In the genomic region with DNA sequence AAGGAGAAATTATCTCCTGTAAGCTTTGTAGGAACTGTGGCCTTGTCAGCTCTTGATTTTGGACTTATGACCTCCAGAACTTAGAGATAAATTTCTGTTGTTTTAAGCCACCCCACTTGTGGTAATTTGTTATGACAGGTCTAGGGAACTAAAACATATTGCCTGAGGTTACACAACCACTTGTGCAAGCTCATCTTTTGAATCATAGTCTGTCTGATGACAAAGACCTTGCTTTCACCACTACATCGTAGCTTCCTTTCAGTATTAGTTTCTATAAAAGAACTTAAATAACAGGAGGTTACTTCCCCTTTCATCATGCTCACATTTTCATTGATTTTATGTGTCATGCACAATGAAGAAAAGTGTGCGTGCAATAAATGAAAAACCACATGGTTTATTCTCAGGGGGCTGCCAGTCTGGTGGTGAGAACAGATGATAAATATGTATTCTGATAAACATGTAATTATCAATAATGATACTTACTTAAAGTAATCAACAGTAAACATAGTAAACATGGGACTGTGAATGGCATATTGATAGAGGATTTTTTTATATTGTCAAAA, we compare ENCODE assay signal across 11 cellular contexts.
DNase-seq lines count a peak whose midpoint lies in the region; ATAC-seq and TF ChIP-seq lines count a peak whose summit lies in the region.
"Had no signal": no experiment of that assay in that cellular context is flagged by ENCODE, and none has a peak within 500 bp of the region (broad histone marks: within the 10 kb centered on the region; RNA-seq: fewer than 3 reads in every experiment).

No MANE protein-coding gene starts in this region.

- peak; percentile 93 for ATAC-seq in GM21390 (IDR thresholded peaks at IDR 0.05; ENCODE audit: unreplicated experiment)
- ATAC-seq in HG03442 (IDR thresholded peaks at IDR 0.05; ENCODE audit: unreplicated experiment): peak; percentile 83
- ATAC-seq in T-helper 17 cell: no peak

- CTCF ChIA-PET in activated CD4-positive, alpha-beta memory T cell treated with anti-CD3 and anti-CD28 coated beads, Interleukin-2, amount 10 ng/mL, durations not matched to agents 7 days and 5 days (lab: Charles Lee): no interaction called here

- H3K27me3 Mint-ChIP-seq in T-helper 17 cell: no peaks in the 10 kb centered on the region
- no peaks in the 10 kb centered on the region for H3K27me3 Mint-ChIP-seq in activated CD4-positive, alpha-beta memory T cell treated with anti-CD3 and anti-CD28 coated beads, Interleukin-2, amount 10 ng/mL, durations not matched to agents 7 days and 5 days
- no peaks in the 10 kb centered on the region for H3K27me3 Mint-ChIP-seq in activated naive CD8-positive, alpha-beta T cell treated with anti-CD3 and anti-CD28 coated beads for 36 hours
- H3K27me3 Mint-ChIP-seq: IgD-negative memory B cell had no signal

- POLR2A ChIA-PET in activated CD4-positive, alpha-beta memory T cell treated with anti-CD3 and anti-CD28 coated beads, Interleukin-2, amount 10 ng/mL, durations not matched to agents 7 days and 5 days (lab: Charles Lee): no interaction called here

- no peaks in the 10 kb centered on the region for H3K36me3 Mint-ChIP-seq in T-helper 17 cell (ENCODE audit: low read depth)
- H3K36me3 Mint-ChIP-seq in activated CD4-positive, alpha-beta memory T cell treated with anti-CD3 and anti-CD28 coated beads, Interleukin-2, amount 10 ng/mL, durations not matched to agents 7 days and 5 days (ENCODE audit: low read depth): no peaks in the 10 kb centered on the region
- H3K36me3 Mint-ChIP-seq in activated naive CD8-positive, alpha-beta T cell treated with anti-CD3 and anti-CD28 coated beads for 36 hours: no peaks in the 10 kb centered on the region
- H3K36me3 Mint-ChIP-seq: IgD-negative memory B cell had no signal

- H3K4me3 ChIP-seq in cardiac fibroblast (replicated peaks in 1 of 2; ENCODE audit: low read depth in 2 of 2, low read length in 2 of 2): no peak overlapping the region
- H3K4me3 ChIP-seq: colonic mucosa had no signal

- TF ChIP-seq CTCF in cardiac fibroblast (IDR thresholded peaks at IDR 0.05; ENCODE audit: low read depth, low read length): no peak

- DNase-seq in AML-193 (lab: John Stamatoyannopoulos, UW): peak; percentile 46 to 56
- DNase-seq in cardiac fibroblast (ENCODE audit: low read depth in 2 of 2): peak; percentile 75 to 79
- no peak for DNase-seq in T-helper 17 cell
- no peak for DNase-seq in activated CD4-positive, alpha-beta memory T cell treated with anti-CD3 and anti-CD28 coated beads, Interleukin-2, amount 10 ng/mL, durations not matched to agents 7 days and 5 days
- DNase-seq in activated naive CD8-positive, alpha-beta T cell treated with anti-CD3 and anti-CD28 coated beads for 36 hours: no peak
- DNase-seq in NCI-H69 (lab: John Stamatoyannopoulos, UW): no peak
- DNase-seq: colonic mucosa, SHP77 treated with DMSO at 0.1 percent for 48 hours had no signal

- no peak overlapping the region for H3K27ac Mint-ChIP-seq in T-helper 17 cell
- no peak overlapping the region for H3K27ac Mint-ChIP-seq in activated CD4-positive, alpha-beta memory T cell treated with anti-CD3 and anti-CD28 coated beads, Interleukin-2, amount 10 ng/mL, durations not matched to agents 7 days and 5 days
- H3K27ac Mint-ChIP-seq in activated naive CD8-positive, alpha-beta T cell treated with anti-CD3 and anti-CD28 coated beads for 36 hours: no peak overlapping the region
- H3K27ac Mint-ChIP-seq: IgD-negative memory B cell had no signal

- peaks cover 15% of the 10 kb centered on the region for H3K9me3 Mint-ChIP-seq in activated CD4-positive, alpha-beta memory T cell treated with anti-CD3 and anti-CD28 coated beads, Interleukin-2, amount 10 ng/mL, durations not matched to agents 7 days and 5 days
- peaks cover 10% of the 10 kb centered on the region for H3K9me3 Mint-ChIP-seq in activated naive CD8-positive, alpha-beta T cell treated with anti-CD3 and anti-CD28 coated beads for 36 hours

- H3K4me1 Mint-ChIP-seq in T-helper 17 cell: no peaks in the 10 kb centered on the region
- H3K4me1 Mint-ChIP-seq in activated CD4-positive, alpha-beta memory T cell treated with anti-CD3 and anti-CD28 coated beads, Interleukin-2, amount 10 ng/mL, durations not matched to agents 7 days and 5 days: no peaks in the 10 kb centered on the region
- no peaks in the 10 kb centered on the region for H3K4me1 Mint-ChIP-seq in activated naive CD8-positive, alpha-beta T cell treated with anti-CD3 and anti-CD28 coated beads for 36 hours

- no peaks in the 10 kb centered on the region for H3K9me3 ChIP-seq in T-helper 17 cell (ENCODE audit: control insufficient read depth, low read length, poor library complexity, severe bottlenecking)
- H3K9me3 ChIP-seq: colonic mucosa had no signal

- H3K4me3 Mint-ChIP-seq in T-helper 17 cell: no peak overlapping the region
- H3K4me3 Mint-ChIP-seq in activated CD4-positive, alpha-beta memory T cell treated with anti-CD3 and anti-CD28 coated beads, Interleukin-2, amount 10 ng/mL, durations not matched to agents 7 days and 5 days: no peak overlapping the region
- H3K4me3 Mint-ChIP-seq in activated naive CD8-positive, alpha-beta T cell treated with anti-CD3 and anti-CD28 coated beads for 36 hours: no peak overlapping the region
- H3K4me3 Mint-ChIP-seq: IgD-negative memory B cell had no signal

Comparison
In these comparisons a context has a peak if more than half of its experiments do, and no peak if none do; other contexts are left out.
1. DNase-seq: peak in AML-193 (2 of 2) and cardiac fibroblast (2 of 2); none in T-helper 17 cell (0 of 3), activated CD4-positive, alpha-beta memory T cell treated with anti-CD3 and anti-CD28 coated beads, Interleukin-2, amount 10 ng/mL, durations not matched to agents 7 days and 5 days (single experiment), activated naive CD8-positive, alpha-beta T cell treated with anti-CD3 and anti-CD28 coated beads for 36 hours (single experiment) and NCI-H69 (single experiment).